23 cellular contexts compared by ENCODE assay signal in the genomic region with DNA sequence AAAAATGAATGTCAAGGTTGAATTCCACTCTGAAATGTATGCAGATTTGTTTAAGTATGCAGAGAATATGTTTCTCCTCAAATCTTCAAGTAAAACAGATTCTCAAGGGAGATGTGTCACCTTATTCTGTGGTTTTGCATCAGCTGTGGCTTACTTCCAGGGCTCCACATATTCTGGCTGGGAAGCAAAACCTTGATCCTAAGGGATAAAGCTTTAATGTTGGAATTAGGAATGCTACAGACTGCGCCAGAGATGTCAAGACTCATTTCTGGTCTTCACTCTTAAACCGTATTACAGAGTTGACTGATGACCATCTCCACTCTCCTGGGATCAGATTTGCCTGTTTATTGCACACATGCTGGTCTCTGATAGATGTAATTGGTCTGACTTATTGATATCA.
A peak's percentile ranks its signal among the peaks of the same experiment; 100 is the strongest.
DNase-seq lines count a peak whose midpoint lies in the region; TF ChIP-seq lines count a peak whose summit lies in the region.
"Had no signal": no experiment of that assay in that cellular context is flagged by ENCODE, and none has a peak within 500 bp of the region (broad histone marks: within the 10 kb centered on the region; RNA-seq: fewer than 3 reads in every experiment).

No MANE protein-coding gene starts in this region.

- no peaks in the 10 kb centered on the region for H4K20me1 ChIP-seq in OCI-LY7 (ENCODE audit: insufficient read depth, low read length)

- TF ChIP-seq CTCF in retinal pigment epithelial cell (conservative IDR thresholded peaks at IDR 0.05; ENCODE audit: low read depth, low read length) (no peak), OCI-LY7 (conservative IDR thresholded peaks at IDR 0.05; ENCODE audit: low read length) (no peak)

- no peak overlapping the region for H2AFZ ChIP-seq in OCI-LY7 (ENCODE audit: low read length)

- no peaks in the 10 kb centered on the region for H3K4me1 ChIP-seq in OCI-LY7 (ENCODE audit: insufficient read depth, low read length, poor library complexity, severe bottlenecking)
- H3K4me1 ChIP-seq: breast epithelium had no signal

- CTCF ChIA-PET in OCI-LY7 (lab: Charles Lee; ENCODE audit: unreplicated experiment): no interaction called here

- no peaks in the 10 kb centered on the region for H3K9me2 ChIP-seq in OCI-LY7 (ENCODE audit: insufficient read depth, low read length)

- H3K27ac ChIP-seq in OCI-LY7 (ENCODE audit: low read depth, low read length, poor library complexity, severe bottlenecking): no peak overlapping the region
- H3K27ac ChIP-seq: breast epithelium, C4-2B, dorsolateral prefrontal cortex, HL-60, thoracic aorta had no signal

- POLR2A ChIA-PET in OCI-LY7 (lab: Charles Lee): no interaction called here

- no peaks in the 10 kb centered on the region for H3K9me3 ChIP-seq in OCI-LY7 (ENCODE audit: low read length)
- H3K9me3 ChIP-seq: thoracic aorta had no signal

- DNase-seq in GM03348 (ENCODE audit: low spot score) (peak; percentile 12), RPMI7951 (ENCODE audit: low read depth) (peak; percentile 87), fibroblast of gingiva (ENCODE audit: low read depth) (peak; percentile 79), retinal pigment epithelial cell (ENCODE audit: low read depth) (peak; percentile 61), RKO (ENCODE audit: low spot score) (no peak), OCI-LY7 (ENCODE audit: low spot score) (no peak), ecto neural progenitor cell (ENCODE audit: low spot score) (no peak), DMS114 treated with DMSO at 0.1 percent for 48 hours (lab: John Stamatoyannopoulos, UW; ENCODE audit: unreplicated experiment) (no peak)
- DNase-seq: activated CD8-positive, alpha-beta T cell treated with anti-CD3 and anti-CD28 coated beads for 36 hours; activated T-cell treated with anti-CD3 and anti-CD28 coated beads, Interleukin-2, amount 50 U/mL, for 4 hours; dorsolateral prefrontal cortex; erythroblast; KBM-7; left cardiac atrium; NCI-H1048; NCI-H2081; NCI-H524; OCI-M1; T-helper 17 cell had no signal

- no peak overlapping the region for H3K4me3 ChIP-seq in retinal pigment epithelial cell (ENCODE audit: low read length)
- H3K4me3 ChIP-seq in OCI-LY7 (ENCODE audit: low read depth, low read length, poor library complexity, severe bottlenecking): no peak overlapping the region
- H3K4me3 ChIP-seq: breast epithelium, dorsolateral prefrontal cortex, thoracic aorta had no signal

- no peaks in the 10 kb centered on the region for H3K79me2 ChIP-seq in OCI-LY7 (ENCODE audit: insufficient read depth, low read depth, low read length)

- intact Hi-C loops in OCI-LY7 (cut with micrococcal nuclease; ENCODE audit: unreplicated experiment): no loop called here

- H3K4me2 ChIP-seq in OCI-LY7 (ENCODE audit: low read length): no peak overlapping the region

- no TSS peak for BruUV-seq in OCI-LY7 (replicated peaks; lab: Mats Ljungman, UMichigan)

- H3K36me3 ChIP-seq in OCI-LY7 (ENCODE audit: insufficient read depth, low read length): no peaks in the 10 kb centered on the region
- H3K36me3 ChIP-seq: breast epithelium, thoracic aorta had no signal

Comparison
In these comparisons a context has a peak if more than half of its experiments do, and no peak if none do; other contexts are left out.
1. DNase-seq: peak in GM03348 (single experiment), RPMI7951 (single experiment), fibroblast of gingiva (single experiment) and retinal pigment epithelial cell (single experiment); none in RKO (single experiment), OCI-LY7 (single experiment), ecto neural progenitor cell (single experiment) and DMS114 treated with DMSO at 0.1 percent for 48 hours (single experiment).